8 cellular contexts compared by ENCODE assay signal in genomic region chr1:89310505-89310904, GRCh38. TPM values are rescaled to one million over a fixed set of nuclear protein-coding genes. Genes with fewer than 3 reads are reported as not detected.
DNase-seq lines count a peak whose midpoint lies in the region; ATAC-seq and TF ChIP-seq lines count a peak whose summit lies in the region.

No MANE protein-coding gene starts in this region.

- no peaks in the 10 kb centered on the region for H3K79me1 ChIP-seq in mesenchymal stem cell (replicated peaks; ENCODE audit: low read length, poor library complexity, severe bottlenecking)

- no peak overlapping the region for H3K4me2 ChIP-seq in mesenchymal stem cell (ENCODE audit: low read length, poor library complexity, severe bottlenecking)

- peak; percentile 73 for ATAC-seq in HG03097 (IDR thresholded peaks at IDR 0.05; ENCODE audit: low FRiP score, unreplicated experiment)

- no peak overlapping the region for H4K8ac ChIP-seq in mesenchymal stem cell (ENCODE audit: low read length)

- no peaks in the 10 kb centered on the region for H3K27me3 ChIP-seq in mesenchymal stem cell (ENCODE audit: control insufficient read depth in 1 of 2, insufficient read depth in 1 of 2, low read length in 2 of 2)
- H3K27me3 ChIP-seq in ascending aorta, result no peaks in the 10 kb centered on the region

- no peak overlapping the region for H3K27ac ChIP-seq in mesenchymal stem cell (ENCODE audit: low read length, poor library complexity, severe bottlenecking)
- H3K27ac ChIP-seq in ascending aorta, result no peak overlapping the region

- peak overlapping the region; percentile 99 for H3K27ac Mint-ChIP-seq in activated naive CD4-positive, alpha-beta T cell treated with anti-CD3 and anti-CD28 coated beads, Interleukin-2, amount 50 U/mL, for 24 hours
- H3K27ac Mint-ChIP-seq in activated naive CD8-positive, alpha-beta T cell treated with anti-CD3 and anti-CD28 coated beads for 36 hours, result peak overlapping the region; percentile 96

- no peak overlapping the region for H3K4ac ChIP-seq in mesenchymal stem cell (ENCODE audit: low read depth in 1 of 2, low read length in 2 of 2)

- peaks cover 3% of the 10 kb centered on the region for H3K4me1 ChIP-seq in mesenchymal stem cell (ENCODE audit: control insufficient read depth, insufficient read depth, low read depth, low read length)
- peaks cover 0 to 5% of the 10 kb centered on the region in 2 donors for H3K4me1 ChIP-seq in ascending aorta

- H3K36me3 ChIP-seq in mesenchymal stem cell (ENCODE audit: control insufficient read depth in 1 of 2, insufficient read depth in 2 of 2, low read depth in 1 of 2, low read length in 2 of 2) (no peaks in the 10 kb centered on the region), ascending aorta (no peaks in the 10 kb centered on the region)

- peak overlapping the region; percentile 69 for H3K4me3 Mint-ChIP-seq in activated naive CD4-positive, alpha-beta T cell treated with anti-CD3 and anti-CD28 coated beads, Interleukin-2, amount 50 U/mL, for 24 hours
- peak overlapping the region; percentile 22 for H3K4me3 Mint-ChIP-seq in activated naive CD8-positive, alpha-beta T cell treated with anti-CD3 and anti-CD28 coated beads for 36 hours

- no peak overlapping the region for H2BK15ac ChIP-seq in mesenchymal stem cell (ENCODE audit: low read depth, poor library complexity, severe bottlenecking)

- peaks cover 17% of the 10 kb centered on the region for H3K9me3 Mint-ChIP-seq in activated naive CD4-positive, alpha-beta T cell treated with anti-CD3 and anti-CD28 coated beads, Interleukin-2, amount 50 U/mL, for 24 hours
- H3K9me3 Mint-ChIP-seq in activated naive CD8-positive, alpha-beta T cell treated with anti-CD3 and anti-CD28 coated beads for 36 hours, result peaks cover 32% of the 10 kb centered on the region

- H3K4me3 ChIP-seq in mesenchymal stem cell (ENCODE audit: insufficient read depth in 1 of 2, low read depth in 1 of 2, low read length in 2 of 2) (peak overlapping the region in 1 of 2 experiments; percentile 25), ascending aorta (no peak overlapping the region)

- no peak for TF ChIP-seq CTCF in ascending aorta (IDR thresholded peaks at IDR 0.05)

- H3K9ac ChIP-seq in mesenchymal stem cell (ENCODE audit: low read length), result peak overlapping the region; percentile 38

- H3K9me3 ChIP-seq in mesenchymal stem cell (ENCODE audit: control insufficient read depth, low read length), result no peaks in the 10 kb centered on the region
- H3K9me3 ChIP-seq in ascending aorta, result no peaks in the 10 kb centered on the region

- H3K36me3 Mint-ChIP-seq in activated naive CD4-positive, alpha-beta T cell treated with anti-CD3 and anti-CD28 coated beads, Interleukin-2, amount 50 U/mL, for 24 hours, result peaks cover 13% of the 10 kb centered on the region
- H3K36me3 Mint-ChIP-seq in activated naive CD8-positive, alpha-beta T cell treated with anti-CD3 and anti-CD28 coated beads for 36 hours, result peaks cover 35% of the 10 kb centered on the region

- no peak overlapping the region for H2BK120ac ChIP-seq in mesenchymal stem cell (ENCODE audit: low read depth, low read length)

- H3K4me1 Mint-ChIP-seq in activated naive CD4-positive, alpha-beta T cell treated with anti-CD3 and anti-CD28 coated beads, Interleukin-2, amount 50 U/mL, for 24 hours, result peaks cover 66% of the 10 kb centered on the region
- H3K4me1 Mint-ChIP-seq in activated naive CD8-positive, alpha-beta T cell treated with anti-CD3 and anti-CD28 coated beads for 36 hours, result peaks cover 41% of the 10 kb centered on the region

- no peak overlapping the region for H2BK12ac ChIP-seq in mesenchymal stem cell (ENCODE audit: low read length in 2 of 2)

- H3K14ac ChIP-seq in mesenchymal stem cell (ENCODE audit: low read length in 2 of 2), result no peak overlapping the region

- intact Hi-C loops in ascending aorta (cut with DNase I), result no loop called here

- H2AK5ac ChIP-seq in mesenchymal stem cell (ENCODE audit: low read length, severe bottlenecking), result no peak overlapping the region

- H4K91ac ChIP-seq in mesenchymal stem cell (ENCODE audit: low read length), result no peak overlapping the region

- H3K23ac ChIP-seq in mesenchymal stem cell (ENCODE audit: low read length in 2 of 2), result no peak overlapping the region

- no peak overlapping the region for H2BK5ac ChIP-seq in mesenchymal stem cell (ENCODE audit: low read depth, low read length, poor library complexity, severe bottlenecking)

- WGBS in mesenchymal stem cell, result no CpG with 5 or more reads among the region's 1 CpG

- no peak overlapping the region for H2AFZ ChIP-seq in mesenchymal stem cell (ENCODE audit: low read depth, low read length)

- no peak overlapping the region for H3K18ac ChIP-seq in mesenchymal stem cell (ENCODE audit: low read depth in 1 of 2, low read length in 2 of 2)

- DNase-seq in activated naive CD4-positive, alpha-beta T cell treated with anti-CD3 and anti-CD28 coated beads, Interleukin-2, amount 50 U/mL, for 16 hours, result no peak
- DNase-seq in activated naive CD8-positive, alpha-beta T cell treated with anti-CD3 and anti-CD28 coated beads for 36 hours, result no peak
- DNase-seq in mesenchymal stem cell (peak; percentile 56), retina (no peak), ascending aorta (ENCODE audit: low spot score in 2 of 2) (no peak), NCI-H146 treated with DMSO at 0.1 percent for 48 hours (lab: John Stamatoyannopoulos, UW; ENCODE audit: unreplicated experiment) (no peak)

- H3K27me3 Mint-ChIP-seq in activated naive CD4-positive, alpha-beta T cell treated with anti-CD3 and anti-CD28 coated beads, Interleukin-2, amount 50 U/mL, for 24 hours, result no peaks in the 10 kb centered on the region
- H3K27me3 Mint-ChIP-seq in activated naive CD8-positive, alpha-beta T cell treated with anti-CD3 and anti-CD28 coated beads for 36 hours, result no peaks in the 10 kb centered on the region

RNA-seq across cellular contexts. Expression of gene GBP5, which starts 37.8 kb away (rescaled TPM):
- 100 to 1,000 TPM; 186 to 187 TPM for total RNA-seq in activated naive CD8-positive, alpha-beta T cell treated with anti-CD3 and anti-CD28 coated beads for 36 hours
- polyA plus RNA-seq in mesenchymal stem cell (2013, experiment 1 of 2), result 0.23 TPM
- 0.22 TPM for polyA plus RNA-seq in mesenchymal stem cell (2013, experiment 2 of 2)
- not detected for total RNA-seq in ascending aorta

RNA-seq across cellular contexts. Expression of gene GBP6, which starts 53.4 kb away (rescaled TPM):
- under 1 TPM; 0.23 to 0.38 TPM for total RNA-seq in activated naive CD8-positive, alpha-beta T cell treated with anti-CD3 and anti-CD28 coated beads for 36 hours
- 0.01 TPM for polyA plus RNA-seq in mesenchymal stem cell (2013, experiment 1 of 2)
- polyA plus RNA-seq in mesenchymal stem cell (2013, experiment 2 of 2), result 0.01 TPM
- not detected for total RNA-seq in ascending aorta

Comparison
In these comparisons a context has a peak if more than half of its experiments do, and no peak if none do; other contexts are left out.
1. RNA of gene GBP5, which starts 37.8 kb away (total RNA-seq): 186 to 187 TPM in activated naive CD8-positive, alpha-beta T cell treated with anti-CD3 and anti-CD28 coated beads for 36 hours; not detected in ascending aorta (single experiment); every median in the first group is over 100 times any median in the second.